Comparison of ENCODE assay signal across 7 cellular contexts in genomic region chr22:39176673-39177455, GRCh38. TPM values are rescaled to one million over a fixed set of nuclear protein-coding genes. Genes with fewer than 3 reads are reported as not detected.
A peak's percentile ranks its signal among the peaks of the same experiment; 100 is the strongest.
DNase-seq lines count a peak whose midpoint lies in the region; ATAC-seq and TF ChIP-seq lines count a peak whose summit lies in the region.

No MANE protein-coding gene starts in this region.

- H3K4me1 ChIP-seq in HUES64 (ENCODE audit: insufficient read depth, low read length) (peaks cover 40% of the 10 kb centered on the region), suprapubic skin (peaks cover 57% of the 10 kb centered on the region)

- TF ChIP-seq EP300 in suprapubic skin (IDR thresholded peaks at IDR 0.05) = no peak

- H3K4me3 ChIP-seq in HUES64 (ENCODE audit: low read length) (no peak overlapping the region), suprapubic skin (no peak overlapping the region)

- no peaks in the 10 kb centered on the region for H3K36me3 ChIP-seq in HUES64 (ENCODE audit: insufficient read depth, low read length)
- no peaks in the 10 kb centered on the region for H3K36me3 ChIP-seq in suprapubic skin

- H3K9ac ChIP-seq in HUES64 (ENCODE audit: low read depth, low read length) = peak overlapping the region; percentile 59

- H3K9me3 ChIP-seq in HUES64 (ENCODE audit: insufficient read depth, low read depth, low read length) (no peaks in the 10 kb centered on the region), suprapubic skin (no peaks in the 10 kb centered on the region)

- H3K27ac ChIP-seq in HUES64 (ENCODE audit: low read depth, low read length) (peak overlapping the region; percentile 95), cingulate gyrus (ENCODE audit: low read depth, low read length) (peak overlapping the region; percentile 29), suprapubic skin (peak overlapping the region; percentile 77)

- DNase-seq in mesenteric fat pad (ENCODE audit: low spot score) (peak; percentile 71), suprapubic skin (ENCODE audit: low spot score in 2 of 2) (peak in 1 of 2 donors; percentile 78), NCI-H1048 (lab: John Stamatoyannopoulos, UW) (no peak), NCI-H2227 (lab: John Stamatoyannopoulos, UW; ENCODE audit: unreplicated experiment) (no peak)

- WGBS in HUES64 = 81% methylated on average over 15 of the region's 15 CpGs
- 77% methylated on average over 3 of the region's 15 CpGs for WGBS in suprapubic skin

- no peaks in the 10 kb centered on the region for H3K27me3 ChIP-seq in HUES64 (ENCODE audit: insufficient read depth, low read length)
- H3K27me3 ChIP-seq in suprapubic skin = no peaks in the 10 kb centered on the region

- no peak for ATAC-seq in HG02973 (IDR thresholded peaks at IDR 0.05; ENCODE audit: unreplicated experiment)

- TF ChIP-seq CTCF in suprapubic skin (IDR thresholded peaks at IDR 0.05) = no peak

- TF ChIP-seq POLR2A in suprapubic skin (IDR thresholded peaks at IDR 0.05) = no peak

RNA-seq across cellular contexts. Expression of gene CBX7, which starts 24.4 kb away (rescaled TPM):
- polyA plus RNA-seq in HUES64 (2013, experiment 1 of 2) = 2.9 TPM
- polyA plus RNA-seq in HUES64 (2013, experiment 2 of 2) = 3.7 TPM
- 30.8 TPM for total RNA-seq in mesenteric fat pad
- total RNA-seq in suprapubic skin = 100 to 1,000 TPM in 1 of 4 donors, 10 to 100 TPM in 3; 38.1 to 126 (median 56.3) TPM

Comparison
In these comparisons a context has a peak if more than half of its experiments do, and no peak if none do; other contexts are left out.
1. H3K27ac ChIP-seq: peak in every context shown above with its lines; median percentile 95 in HUES64; 77 in suprapubic skin; 29 in cingulate gyrus.